ENCODE assay signal across 8 cellular contexts in genomic region chr16:2968738-2969544, GRCh38. TPM values are rescaled to one million over a fixed set of nuclear protein-coding genes. Genes with fewer than 3 reads are reported as not detected.
A peak's percentile ranks its signal among the peaks of the same experiment; 100 is the strongest.
DNase-seq lines count a peak whose midpoint lies in the region; ATAC-seq and TF ChIP-seq lines count a peak whose summit lies in the region.

TSS of gene PAQR4 (plus strand) at chr16:2969348. CDS start at chr16:2969675, 327 bp downstream.

- TF ChIP-seq CTCF in CD4-positive, alpha-beta T cell (IDR thresholded peaks at IDR 0.05) = no peak
- no peak for TF ChIP-seq CTCF in lower lobe of right lung (IDR thresholded peaks at IDR 0.05)

- 2% methylated on average over 98 of the region's 98 CpGs for WGBS in ectodermal cell, 2 experiments

- H3K4me3 ChIP-seq in ectodermal cell (ENCODE audit: insufficient read depth, low read depth, low read length) (peak within 1 kb of the TSS; percentile 72), lower lobe of right lung (peak within 1 kb of the TSS; percentile 86)

- CTCF ChIA-PET in CD4-positive, alpha-beta T cell (lab: Charles Lee) = interaction anchor here (1.3 kb wide), 1 partner anchor 14 kb away, joined by 4 read pairs; no protein-coding TSS in a partner anchor
- CTCF ChIA-PET in activated CD4-positive, alpha-beta memory T cell treated with anti-CD3 and anti-CD28 coated beads, Interleukin-2, amount 10 ng/mL, durations not matched to agents 7 days and 5 days (lab: Charles Lee) = interaction anchor here (1.3 to 1.6 kb wide), 6 partner anchors 10 to 166 kb away, joined by 5 to 31 read pairs (median 6); partner anchors contain the start of genes FLYWCH1, PKMYT1 and ZNF213

- H3K36me3 Mint-ChIP-seq in CD4-positive, alpha-beta T cell (ENCODE audit: low read depth) = no peaks in the 10 kb centered on the region
- H3K36me3 Mint-ChIP-seq in activated CD4-positive, alpha-beta memory T cell treated with anti-CD3 and anti-CD28 coated beads, Interleukin-2, amount 10 ng/mL, durations not matched to agents 7 days and 5 days (ENCODE audit: low read depth) = peaks cover 22% of the 10 kb centered on the region

- no peaks in the 10 kb centered on the region for H3K9me3 Mint-ChIP-seq in CD4-positive, alpha-beta T cell
- H3K9me3 Mint-ChIP-seq in activated CD4-positive, alpha-beta memory T cell treated with anti-CD3 and anti-CD28 coated beads, Interleukin-2, amount 10 ng/mL, durations not matched to agents 7 days and 5 days = no peaks in the 10 kb centered on the region

- H3K27ac Mint-ChIP-seq in CD4-positive, alpha-beta T cell = no peak within 1 kb of the TSS
- peak within 1 kb of the TSS; percentile 71 for H3K27ac Mint-ChIP-seq in activated CD4-positive, alpha-beta memory T cell treated with anti-CD3 and anti-CD28 coated beads, Interleukin-2, amount 10 ng/mL, durations not matched to agents 7 days and 5 days

- H3K4me1 ChIP-seq in ectodermal cell (ENCODE audit: control insufficient read depth, insufficient read depth, low read length) = peaks cover 13% of the 10 kb centered on the region
- H3K4me1 ChIP-seq in lower lobe of right lung = peaks cover 58% of the 10 kb centered on the region

- H3K27me3 Mint-ChIP-seq in CD4-positive, alpha-beta T cell = peaks cover 37% of the 10 kb centered on the region
- peaks cover 23% of the 10 kb centered on the region for H3K27me3 Mint-ChIP-seq in activated CD4-positive, alpha-beta memory T cell treated with anti-CD3 and anti-CD28 coated beads, Interleukin-2, amount 10 ng/mL, durations not matched to agents 7 days and 5 days

- ATAC-seq in CD4-positive, alpha-beta T cell (ENCODE audit: poor library complexity) = peak; percentile 69
- ATAC-seq in GM19397 (IDR thresholded peaks at IDR 0.05; ENCODE audit: unreplicated experiment) = peak; percentile 76
- peak; percentile 58 for ATAC-seq in HG03558 (IDR thresholded peaks at IDR 0.05; ENCODE audit: extremely low read depth, unreplicated experiment)
- peak; percentile 92 to 93 for ATAC-seq in lower lobe of right lung

- peaks cover 27% of the 10 kb centered on the region for H3K4me1 Mint-ChIP-seq in CD4-positive, alpha-beta T cell (ENCODE audit: low read depth)
- peaks cover 42% of the 10 kb centered on the region for H3K4me1 Mint-ChIP-seq in activated CD4-positive, alpha-beta memory T cell treated with anti-CD3 and anti-CD28 coated beads, Interleukin-2, amount 10 ng/mL, durations not matched to agents 7 days and 5 days

- H3K27me3 ChIP-seq in CD4-positive, alpha-beta T cell (ENCODE audit: control insufficient read depth, insufficient read depth, low read length) = peaks cover 46% of the 10 kb centered on the region
- H3K27me3 ChIP-seq in ectodermal cell (ENCODE audit: control insufficient read depth, insufficient read depth, low read length, poor library complexity, severe bottlenecking) (peaks cover 38% of the 10 kb centered on the region), lower lobe of right lung (ENCODE audit: low read depth) (peaks cover 44% of the 10 kb centered on the region)

- no peak within 1 kb of the TSS for H3K27ac ChIP-seq in CD4-positive, alpha-beta T cell (ENCODE audit: low read depth, low read length)
- H3K27ac ChIP-seq in ectodermal cell (ENCODE audit: insufficient read depth, low read depth, low read length, poor library complexity, severe bottlenecking) (peak within 1 kb of the TSS; percentile 17), lower lobe of right lung (peak within 1 kb of the TSS; percentile 62)

- peak within 1 kb of the TSS; percentile 81 for H3K4me3 Mint-ChIP-seq in CD4-positive, alpha-beta T cell
- peak within 1 kb of the TSS; percentile 76 for H3K4me3 Mint-ChIP-seq in activated CD4-positive, alpha-beta memory T cell treated with anti-CD3 and anti-CD28 coated beads, Interleukin-2, amount 10 ng/mL, durations not matched to agents 7 days and 5 days

- POLR2A ChIA-PET in CD4-positive, alpha-beta T cell (lab: Charles Lee) = interaction anchor here (1.0 to 5.0 kb wide), 2 partner anchors 12 to 57 kb away, joined by 3 to 22 read pairs; partner anchors contain the start of genes FLYWCH1 and PKMYT1
- POLR2A ChIA-PET in activated CD4-positive, alpha-beta memory T cell treated with anti-CD3 and anti-CD28 coated beads, Interleukin-2, amount 10 ng/mL, durations not matched to agents 7 days and 5 days (lab: Charles Lee) = interaction anchor here (0.6 to 4.1 kb wide), 15 partner anchors 11 to 215 kb away, joined by 3 to 107 read pairs (median 3); partner anchors contain the start of genes PKMYT1 and TNFRSF12A

- intact Hi-C loops in CD4-positive, alpha-beta T cell (cut with DNase I, micrococcal nuclease) = loop anchor here in 1 of 2 experiments (1.0 kb wide), 1 partner anchor 11 kb away; the partner anchor contains the start of gene PKMYT1
- intact Hi-C loops in lower lobe of right lung (cut with DNase I) = no loop called here

- no peaks in the 10 kb centered on the region for H3K9me3 ChIP-seq in CD4-positive, alpha-beta T cell (ENCODE audit: control insufficient read depth, low read length)
- H3K9me3 ChIP-seq in ectodermal cell (ENCODE audit: control insufficient read depth, low read length) = no peaks in the 10 kb centered on the region
- no peaks in the 10 kb centered on the region for H3K9me3 ChIP-seq in lower lobe of right lung

- DNase-seq in CD4-positive, alpha-beta T cell = peak; percentile 44 to 77 (median 62)
- peak; percentile 78 for DNase-seq in NCI-H774 (lab: John Stamatoyannopoulos, UW)
- peak; percentile 88 for DNase-seq in activated CD4-positive, alpha-beta memory T cell treated with anti-CD3 and anti-CD28 coated beads, Interleukin-2, amount 10 ng/mL, durations not matched to agents 7 days and 5 days
- peak; percentile 92 for DNase-seq in lower lobe of right lung
- DNase-seq in stimulated activated CD4-positive, alpha-beta T cell treated with anti-CD3 and anti-CD28 coated beads, Interleukin-4, amount 100 ng/mL, for 48 hours (ENCODE audit: low read depth in 2 of 2) = peak; percentile 72 to 77

- H3K36me3 ChIP-seq in ectodermal cell (ENCODE audit: control insufficient read depth, insufficient read depth, low read length) (no peaks in the 10 kb centered on the region), lower lobe of right lung (no peaks in the 10 kb centered on the region)

RNA-seq across cellular contexts. Expression of gene PAQR4, which starts in this region (rescaled TPM):
- under 1 TPM; 0.39 to 0.44 TPM for total RNA-seq in CD4-positive, alpha-beta T cell
- total RNA-seq in activated CD4-positive, alpha-beta memory T cell treated with anti-CD3 and anti-CD28 coated beads, Interleukin-2, amount 10 ng/mL, durations not matched to agents 7 days and 5 days = 10 to 100 TPM; 50.0 to 52.3 TPM
- polyA plus RNA-seq in ectodermal cell (2013, experiment 1 of 4) = 25.2 TPM
- polyA plus RNA-seq in ectodermal cell (2013, experiment 2 of 4) = 29.3 TPM
- polyA plus RNA-seq in ectodermal cell (2013, experiment 3 of 4) = 21.9 TPM
- 19.2 TPM for polyA plus RNA-seq in ectodermal cell (2013, experiment 4 of 4)
- 10.8 TPM for total RNA-seq in lower lobe of right lung

Comparison
In these comparisons a context has a peak if more than half of its experiments do, and no peak if none do; other contexts are left out.
1. Peak in DNase-seq and ATAC-seq in CD4-positive, alpha-beta T cell; RNA of the gene not detected or under 1 TPM.